Comparison of ENCODE assay signal across 15 cellular contexts in the genomic region with DNA sequence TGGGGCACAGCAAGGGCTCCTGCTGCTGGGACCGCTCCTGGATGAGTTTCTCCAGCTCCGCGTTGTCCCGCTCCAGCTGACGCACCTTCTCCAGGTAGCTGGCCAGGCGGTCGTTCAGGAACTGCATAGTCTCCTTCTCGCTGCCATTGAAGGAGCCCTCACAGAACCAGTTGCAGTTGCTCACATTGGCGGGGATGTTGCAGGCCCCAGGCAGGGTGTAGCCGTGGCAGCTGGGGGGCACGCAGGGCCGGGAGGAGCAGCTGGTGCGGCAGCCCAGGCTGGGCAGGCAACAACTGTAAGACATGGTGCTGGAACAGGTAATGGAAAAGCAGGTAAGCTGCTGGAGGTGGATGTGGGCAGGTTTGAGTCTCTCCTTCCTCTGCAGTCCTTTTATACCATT. TPM values are rescaled to one million over a fixed set of nuclear protein-coding genes. Genes with fewer than 3 reads are reported as not detected.
"Had no signal": no experiment of that assay in that cellular context is flagged by ENCODE, and none has a peak within 500 bp of the region (broad histone marks: within the 10 kb centered on the region; RNA-seq: fewer than 3 reads in every experiment).

A gene (minus strand): TSS at position 364 of the 400 bp plus-strand sequence. CDS start 60 bp downstream, at position 304.

RNA-seq across cellular contexts. Expression of the gene that starts here (rescaled TPM):
- total RNA-seq: left ventricle myocardium inferior; lung; mesenteric fat pad; mucosa of descending colon; naive thymus-derived CD8-positive, alpha-beta T cell; ovary; progenitor cell of endocrine pancreas; pulmonary artery endothelial cell; right atrium auricular region; right lobe of liver; spleen; subcutaneous adipose tissue; tibial nerve; ureter had no signal
- polyA plus RNA-seq: immature natural killer cell; lung; naive thymus-derived CD8-positive, alpha-beta T cell; ovary; spleen had no signal
